Comparison of ENCODE assay signal across 8 cellular contexts in genomic region chr11:73875840-73876239, GRCh38. TPM values are rescaled to one million over a fixed set of nuclear protein-coding genes. Genes with fewer than 3 reads are reported as not detected.
DNase-seq lines count a peak whose midpoint lies in the region; ATAC-seq and TF ChIP-seq lines count a peak whose summit lies in the region.

No MANE protein-coding gene starts in this region.

- no peaks in the 10 kb centered on the region for H3K9me3 Mint-ChIP-seq in T-helper 1 cell treated with Interleukin-12 subunit alpha and Interleukin-12 subunit beta and Interleukin-4 antibody, amounts not matched to agents 30 μg/mL and 1 μg/mL, for 36 hours
- no peaks in the 10 kb centered on the region for H3K9me3 Mint-ChIP-seq in activated CD4-positive, alpha-beta memory T cell treated with anti-CD3 and anti-CD28 coated beads, Interleukin-2, amount 10 ng/mL, durations not matched to agents 7 days and 5 days

- ATAC-seq in GM21737 (IDR thresholded peaks at IDR 0.05; ENCODE audit: unreplicated experiment) (no peak), HG03442 (IDR thresholded peaks at IDR 0.05; ENCODE audit: unreplicated experiment) (no peak)

- peak overlapping the region; percentile 99 for H3K4me3 Mint-ChIP-seq in T-helper 1 cell treated with Interleukin-12 subunit alpha and Interleukin-12 subunit beta and Interleukin-4 antibody, amounts not matched to agents 30 μg/mL and 1 μg/mL, for 36 hours
- H3K4me3 Mint-ChIP-seq in activated CD4-positive, alpha-beta memory T cell treated with anti-CD3 and anti-CD28 coated beads, Interleukin-2, amount 10 ng/mL, durations not matched to agents 7 days and 5 days = peak overlapping the region; percentile 90

- no peaks in the 10 kb centered on the region for H3K27me3 Mint-ChIP-seq in T-helper 1 cell treated with Interleukin-12 subunit alpha and Interleukin-12 subunit beta and Interleukin-4 antibody, amounts not matched to agents 30 μg/mL and 1 μg/mL, for 36 hours (ENCODE audit: low read depth)
- H3K27me3 Mint-ChIP-seq in activated CD4-positive, alpha-beta memory T cell treated with anti-CD3 and anti-CD28 coated beads, Interleukin-2, amount 10 ng/mL, durations not matched to agents 7 days and 5 days = no peaks in the 10 kb centered on the region

- peak overlapping the region; percentile 97 for H3K27ac Mint-ChIP-seq in T-helper 1 cell treated with Interleukin-12 subunit alpha and Interleukin-12 subunit beta and Interleukin-4 antibody, amounts not matched to agents 30 μg/mL and 1 μg/mL, for 36 hours
- H3K27ac Mint-ChIP-seq in activated CD4-positive, alpha-beta memory T cell treated with anti-CD3 and anti-CD28 coated beads, Interleukin-2, amount 10 ng/mL, durations not matched to agents 7 days and 5 days = peak overlapping the region; percentile 88

- DNase-seq in T-helper 1 cell (no peak), stomach (no peak), HCEC 1CT (no peak)
- DNase-seq in activated CD4-positive, alpha-beta memory T cell treated with anti-CD3 and anti-CD28 coated beads, Interleukin-2, amount 10 ng/mL, durations not matched to agents 7 days and 5 days = no peak

- H3K36me3 Mint-ChIP-seq in T-helper 1 cell treated with Interleukin-12 subunit alpha and Interleukin-12 subunit beta and Interleukin-4 antibody, amounts not matched to agents 30 μg/mL and 1 μg/mL, for 36 hours (ENCODE audit: low read depth) = peaks cover 20% of the 10 kb centered on the region
- peaks cover 30% of the 10 kb centered on the region for H3K36me3 Mint-ChIP-seq in activated CD4-positive, alpha-beta memory T cell treated with anti-CD3 and anti-CD28 coated beads, Interleukin-2, amount 10 ng/mL, durations not matched to agents 7 days and 5 days (ENCODE audit: low read depth)

- no peaks in the 10 kb centered on the region for H3K9me3 ChIP-seq in stomach

- intact Hi-C loops in stomach (cut with DNase I; ENCODE audit: low total_unique reads) = no loop called here

- TF ChIP-seq CTCF in stomach (IDR thresholded peaks at IDR 0.05) = no peak

- no peak for TF ChIP-seq POLR2A in stomach (IDR thresholded peaks at IDR 0.05)

- H3K4me3 ChIP-seq in iPS-11a (ENCODE audit: low read depth, low read length) = peak overlapping the region; percentile 92
- peak overlapping the region; percentile 67 to 94 (median 76) for H3K4me3 ChIP-seq in stomach

- CTCF ChIA-PET in activated CD4-positive, alpha-beta memory T cell treated with anti-CD3 and anti-CD28 coated beads, Interleukin-2, amount 10 ng/mL, durations not matched to agents 7 days and 5 days (lab: Charles Lee) = no interaction called here

- peak overlapping the region in 4 of 5 donors; percentile 77 to 96 (median 89) for H3K27ac ChIP-seq in stomach

- H3K4me1 ChIP-seq in stomach = peaks cover 14 to 47% (median 22%) of the 10 kb centered on the region in 4 donors

- peaks cover 17 to 44% (median 44%) of the 10 kb centered on the region in 4 donors for H3K36me3 ChIP-seq in stomach

- POLR2A ChIA-PET in activated CD4-positive, alpha-beta memory T cell treated with anti-CD3 and anti-CD28 coated beads, Interleukin-2, amount 10 ng/mL, durations not matched to agents 7 days and 5 days (lab: Charles Lee) = interaction anchor here (0.7 to 2.8 kb wide), 3 partner anchors 9 to 115 kb away, joined by 3 to 12 read pairs (median 7); partner anchors contain the start of gene RAB6A

- 15 to 31% (median 22%) methylated on average over 8 of the region's 8 CpGs for WGBS in stomach, 5 donors

- peaks cover 24% of the 10 kb centered on the region for H3K4me1 Mint-ChIP-seq in T-helper 1 cell treated with Interleukin-12 subunit alpha and Interleukin-12 subunit beta and Interleukin-4 antibody, amounts not matched to agents 30 μg/mL and 1 μg/mL, for 36 hours (ENCODE audit: low read depth)
- H3K4me1 Mint-ChIP-seq in activated CD4-positive, alpha-beta memory T cell treated with anti-CD3 and anti-CD28 coated beads, Interleukin-2, amount 10 ng/mL, durations not matched to agents 7 days and 5 days = peaks cover 38% of the 10 kb centered on the region

- H3K27me3 ChIP-seq in stomach = no peaks in the 10 kb centered on the region

- TF ChIP-seq EP300 in stomach (IDR thresholded peaks at IDR 0.05) = no peak

RNA-seq across cellular contexts. Expression of gene COA4, which starts 0.8 kb away (rescaled TPM):
- total RNA-seq in activated CD4-positive, alpha-beta memory T cell treated with anti-CD3 and anti-CD28 coated beads, Interleukin-2, amount 10 ng/mL, durations not matched to agents 7 days and 5 days = 10 to 100 TPM; 49.8 to 51.5 TPM
- total RNA-seq in stomach = 10 to 100 TPM in 4 of 5 donors, 1 to 10 TPM in 1; 6.1 to 80.1 (median 42.0) TPM
- polyA plus RNA-seq in stomach = 10 to 100 TPM; 71.1 to 94.0 (median 84.5) TPM

RNA-seq across cellular contexts. Expression of gene PAAF1, which starts 1.0 kb away (rescaled TPM):
- total RNA-seq in activated CD4-positive, alpha-beta memory T cell treated with anti-CD3 and anti-CD28 coated beads, Interleukin-2, amount 10 ng/mL, durations not matched to agents 7 days and 5 days = 10 to 100 TPM; 21.6 TPM
- 10 to 100 TPM in 2 of 5 donors, 1 to 10 TPM in 2, not detected in 1; 5.4 to 20.4 (median 12.1) TPM for total RNA-seq in stomach
- polyA plus RNA-seq in stomach = 10 to 100 TPM in 2 of 3 donors, 1 to 10 TPM in 1; 10.0 to 20.3 (median 13.1) TPM
